In genomic region chr7:94665426-94665825, GRCh38 we compare ENCODE assay signal across 1 cellular context.
TF ChIP-seq lines count a peak whose summit lies in the region.

No MANE protein-coding gene starts in this region.

TF ChIP-seq in HepG2, 621 proteins besides CTCF, POLR2A, EP300 and RAD21:
- TF ChIP-seq POLR2AphosphoS5 (IDR thresholded peaks at IDR 0.05; ENCODE audit: low read depth, low read length): peak; percentile 32
- TF ChIP-seq ZC3H13 (CRISPR knock-in tag; IDR thresholded peaks at IDR 0.05): peak; percentile 41
- TF ChIP-seq POGZ (CRISPR knock-in tag; IDR thresholded peaks at IDR 0.05): no peak
- 0 out of 2 replicates have a peak, but pooled peaks have one; percentile 28 for TF ChIP-seq ZBTB33 (CRISPR knock-in tag; IDR thresholded peaks at IDR 0.05)
- no peak for TF ChIP-seq ZBTB1 (CRISPR knock-in tag; IDR thresholded peaks at IDR 0.05; ENCODE audit: borderline replicate concordance)
